Comparison of ENCODE assay signal across 1 cellular context in the genomic region with DNA sequence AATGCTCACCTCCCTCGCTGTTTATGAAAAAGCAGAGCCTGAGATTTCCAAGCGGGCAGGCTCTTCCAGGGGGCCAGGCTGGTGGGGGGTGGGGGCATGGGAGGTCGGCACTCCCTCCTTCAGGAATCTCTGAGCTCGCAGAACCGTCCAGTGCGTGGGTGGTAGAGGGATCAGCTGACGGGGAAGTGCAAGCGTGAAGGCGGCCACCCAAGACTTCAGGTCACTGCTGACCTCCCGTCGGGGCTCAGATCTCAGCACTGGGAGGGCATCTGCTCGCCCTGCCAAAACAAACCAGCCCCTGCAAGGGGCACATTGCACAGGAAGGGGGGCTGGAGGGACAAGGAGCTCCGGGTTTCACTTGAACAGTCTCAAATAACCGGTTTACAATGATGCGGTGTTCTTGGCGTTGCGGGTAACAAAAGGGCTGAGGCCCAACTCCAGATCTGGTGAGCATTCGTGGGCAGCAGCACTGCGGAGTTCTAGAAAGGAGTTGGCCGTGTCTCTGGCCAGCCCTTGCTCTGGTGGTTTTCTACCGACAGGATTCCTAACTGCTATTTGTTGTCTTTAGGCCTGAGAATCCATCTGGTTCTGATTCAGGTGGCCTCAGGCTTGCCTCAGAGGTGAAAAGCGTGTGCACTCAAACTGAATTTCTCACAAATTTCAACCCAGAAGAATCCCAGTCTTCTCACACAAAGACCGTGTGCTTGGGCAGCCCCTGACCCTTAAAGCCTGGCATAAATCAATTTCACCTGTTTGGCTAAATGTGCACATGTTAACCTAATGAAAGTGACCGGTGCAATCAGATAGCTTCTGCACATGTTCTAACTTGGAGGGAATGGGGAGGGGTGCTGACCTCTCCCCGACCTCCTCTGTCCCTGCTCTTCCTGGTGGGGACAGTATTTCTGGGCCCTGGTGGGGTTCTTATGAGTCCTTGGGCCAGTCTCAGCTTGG.
TF ChIP-seq lines count a peak whose summit lies in the region.

No MANE protein-coding gene starts in this region.

TF ChIP-seq in GM23338, 12 proteins besides CTCF, POLR2A, EP300 and RAD21 (continued from another document):
- TF ChIP-seq, protein P1, sequence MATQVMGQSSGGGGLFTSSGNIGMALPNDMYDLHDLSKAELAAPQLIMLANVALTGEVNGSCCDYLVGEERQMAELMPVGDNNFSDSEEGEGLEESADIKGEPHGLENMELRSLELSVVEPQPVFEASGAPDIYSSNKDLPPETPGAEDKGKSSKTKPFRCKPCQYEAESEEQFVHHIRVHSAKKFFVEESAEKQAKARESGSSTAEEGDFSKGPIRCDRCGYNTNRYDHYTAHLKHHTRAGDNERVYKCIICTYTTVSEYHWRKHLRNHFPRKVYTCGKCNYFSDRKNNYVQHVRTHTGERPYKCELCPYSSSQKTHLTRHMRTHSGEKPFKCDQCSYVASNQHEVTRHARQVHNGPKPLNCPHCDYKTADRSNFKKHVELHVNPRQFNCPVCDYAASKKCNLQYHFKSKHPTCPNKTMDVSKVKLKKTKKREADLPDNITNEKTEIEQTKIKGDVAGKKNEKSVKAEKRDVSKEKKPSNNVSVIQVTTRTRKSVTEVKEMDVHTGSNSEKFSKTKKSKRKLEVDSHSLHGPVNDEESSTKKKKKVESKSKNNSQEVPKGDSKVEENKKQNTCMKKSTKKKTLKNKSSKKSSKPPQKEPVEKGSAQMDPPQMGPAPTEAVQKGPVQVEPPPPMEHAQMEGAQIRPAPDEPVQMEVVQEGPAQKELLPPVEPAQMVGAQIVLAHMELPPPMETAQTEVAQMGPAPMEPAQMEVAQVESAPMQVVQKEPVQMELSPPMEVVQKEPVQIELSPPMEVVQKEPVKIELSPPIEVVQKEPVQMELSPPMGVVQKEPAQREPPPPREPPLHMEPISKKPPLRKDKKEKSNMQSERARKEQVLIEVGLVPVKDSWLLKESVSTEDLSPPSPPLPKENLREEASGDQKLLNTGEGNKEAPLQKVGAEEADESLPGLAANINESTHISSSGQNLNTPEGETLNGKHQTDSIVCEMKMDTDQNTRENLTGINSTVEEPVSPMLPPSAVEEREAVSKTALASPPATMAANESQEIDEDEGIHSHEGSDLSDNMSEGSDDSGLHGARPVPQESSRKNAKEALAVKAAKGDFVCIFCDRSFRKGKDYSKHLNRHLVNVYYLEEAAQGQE (IDR thresholded peaks at IDR 0.05; ENCODE audit: unreplicated experiment): no peak
- TF ChIP-seq POLR2AphosphoS5 (IDR thresholded peaks at IDR 0.05; ENCODE audit: low read depth) (no peak), CREB1 (CRISPR knock-in tag; IDR thresholded peaks at IDR 0.05; ENCODE audit: low read depth) (no peak), ZNF331 (CRISPR knock-in tag; IDR thresholded peaks at IDR 0.05; ENCODE audit: low read depth) (no peak)
